In genomic region chr13:21686761-21687391, GRCh38 we compare ENCODE assay signal across 9 cellular contexts. TPM values are rescaled to one million over a fixed set of nuclear protein-coding genes. Genes with fewer than 3 reads are reported as not detected.
DNase-seq lines count a peak whose midpoint lies in the region; ATAC-seq, FAIRE-seq and TF ChIP-seq lines count a peak whose summit lies in the region.
"Had no signal": no experiment of that assay in that cellular context is flagged by ENCODE, and none has a peak within 500 bp of the region (broad histone marks: within the 10 kb centered on the region; RNA-seq: fewer than 3 reads in every experiment).

No MANE protein-coding gene starts in this region.

- H3K36me3 ChIP-seq in GM12878 (ENCODE audit: control insufficient read depth in 2 of 2, insufficient read depth in 2 of 2, low read length in 1 of 2), result no peaks in the 10 kb centered on the region
- H3K36me3 ChIP-seq: lower lobe of right lung had no signal

- no TSS peak for BruUV-seq in GM12878 (replicated peaks; lab: Mats Ljungman, UMichigan)

- H3K9me3 ChIP-seq in GM12878 (replicated peaks; ENCODE audit: control insufficient read depth, insufficient read depth, low read length), result no peaks in the 10 kb centered on the region
- H3K9me3 ChIP-seq: lower lobe of right lung had no signal

- no peak for TF ChIP-seq CTCF in GM12878 (IDR thresholded peaks at IDR 0.05 in 2 of 3, conservative IDR thresholded peaks at IDR 0.05 in 1 of 3; ENCODE audit: control insufficient read depth in 2 of 3, extremely low read depth in 1 of 3, insufficient read depth in 1 of 3, low read depth in 3 of 3, low read length in 3 of 3)

- H3K4me1 ChIP-seq in GM12878 (ENCODE audit: control insufficient read depth, insufficient read depth, low read length), result peaks cover 3% of the 10 kb centered on the region; the same call in 1 of the 2 replicates
- H3K4me1 ChIP-seq: lower lobe of right lung had no signal

- in situ Hi-C loops in GM12878 (cut with MboI), result no loop called here

- CTCF ChIA-PET in GM12878 (lab: Yijun Ruan, JAX), result no interaction called here

- no peaks in the 10 kb centered on the region for H4K20me1 ChIP-seq in GM12878 (ENCODE audit: control insufficient read depth, insufficient read depth)

- SMC1A ChIA-PET in GM12878 (lab: Charles Lee; ENCODE audit: uncharacterized antibody, unreplicated experiment), result no interaction called here

- intact Hi-C loops in GM12878 (cut with micrococcal nuclease; ENCODE audit: unreplicated experiment), result no loop called here

- FAIRE-seq in GM12878 (lab: Jason Lieb, UNC), result peak; percentile 93

- TF ChIP-seq RAD21 in GM12878 (IDR thresholded peaks at IDR 0.05; ENCODE audit: insufficient read depth, low read depth, low read length), result no peak

- H3K79me2 ChIP-seq in GM12878 (ENCODE audit: control insufficient read depth, insufficient read depth, low read length), result no peaks in the 10 kb centered on the region

- ATAC-seq in GM18873 (IDR thresholded peaks at IDR 0.05; ENCODE audit: low FRiP score, unreplicated experiment) (peak; percentile 94), GM21381 (IDR thresholded peaks at IDR 0.05; ENCODE audit: unreplicated experiment) (peak; percentile 99), HG03097 (IDR thresholded peaks at IDR 0.05; ENCODE audit: low FRiP score, unreplicated experiment) (peak; percentile 94), GM12878 (peak; percentile 95)
- ATAC-seq: lower lobe of right lung, T-helper 17 cell had no signal

- no peak; a peak in 1 of 4 replicates for TF ChIP-seq EP300 in GM12878 (IDR thresholded peaks at IDR 0.05; ENCODE audit: borderline replicate concordance in 1 of 2, control insufficient read depth in 1 of 2, low read depth in 2 of 2, low read length in 2 of 2)

- no peaks in the 10 kb centered on the region; a peak in 1 of 4 replicates for H3K27me3 ChIP-seq in GM12878 (replicated peaks in 1 of 2; ENCODE audit: control insufficient read depth in 2 of 2, insufficient read depth in 2 of 2, low read length in 1 of 2)

- POLR2A ChIA-PET in GM12878 (lab: Charles Lee), result no interaction called here

- H3K4me2 ChIP-seq in GM12878 (ENCODE audit: control insufficient read depth, insufficient read depth), result 0 out of 2 replicates have a peak overlapping the region, but pooled peaks have one; percentile 8

- RAD21 ChIA-PET in GM12878 (lab: Charles Lee; ENCODE audit: unreplicated experiment), result no interaction called here

- H3K9ac ChIP-seq in GM12878 (ENCODE audit: control insufficient read depth, insufficient read depth, low read length), result no peak overlapping the region

- H3K4me3 ChIP-seq in GM12878, result no peak overlapping the region
- H3K4me3 ChIP-seq: lower lobe of right lung had no signal

- DNase-seq in GM12878 (ENCODE audit: low read depth, low spot score), result peak; percentile 21
- DNase-seq in GDM1 (lab: John Stamatoyannopoulos, UW), result no peak
- no peak for DNase-seq in T1000 (lab: John Stamatoyannopoulos, UW)
- DNase-seq in NCI-H510A (lab: John Stamatoyannopoulos, UW), result no peak
- DNase-seq: lower lobe of right lung, T-helper 17 cell had no signal

- no peak overlapping the region for H2AFZ ChIP-seq in GM12878 (ENCODE audit: control insufficient read depth, low read depth, low read length)

- 20% methylated on average over 5 of the region's 5 CpGs for WGBS in GM12878 (ENCODE audit: insufficient coverage, insufficient replicate concordance, low lambda C conversion rate, missing lambda C conversion rate)

- TF ChIP-seq POLR2A in GM12878 (IDR thresholded peaks at IDR 0.05; ENCODE audit: low read depth, low read length), result no peak

- no peak overlapping the region for H3K27ac ChIP-seq in GM12878 (ENCODE audit: control insufficient read depth, insufficient read depth)
- H3K27ac ChIP-seq: lower lobe of right lung had no signal

TF ChIP-seq in GM12878, 131 proteins besides CTCF, POLR2A, EP300 and RAD21:
- TF ChIP-seq JUNB (IDR thresholded peaks at IDR 0.05), result peak; percentile 66
- 0 out of 4 replicates have a peak, but pooled peaks of 1 of the 2 experiments have one; percentile 9 for TF ChIP-seq BHLHE40 (IDR thresholded peaks at IDR 0.05; ENCODE audit: borderline replicate concordance in 1 of 2, low read depth in 2 of 2, low read length in 1 of 2)
- TF ChIP-seq EED (IDR thresholded peaks at IDR 0.05; ENCODE audit: low read depth), result 0 out of 2 replicates have a peak, but pooled peaks have one; percentile 29
- TF ChIP-seq STAT3 (IDR thresholded peaks at IDR 0.05; ENCODE audit: low read depth, low read length), result no peak
- TF ChIP-seq BCL11A (IDR thresholded peaks at IDR 0.05; ENCODE audit: low read depth, low read length), result 0 out of 2 replicates have a peak, but pooled peaks have one; percentile 26
- no peak for TF ChIP-seq GABPA (IDR thresholded peaks at IDR 0.05; ENCODE audit: low read depth)
- TF ChIP-seq IRF4 (IDR thresholded peaks at IDR 0.05; ENCODE audit: low read depth, low read length), result 0 out of 2 replicates have a peak, but pooled peaks have one; percentile 57
- TF ChIP-seq RUNX3 (IDR thresholded peaks at IDR 0.05; ENCODE audit: low read length), result peak; percentile 43; the same call in 1 of the 2 replicates
- TF ChIP-seq TCF12 (IDR thresholded peaks at IDR 0.05; ENCODE audit: low read depth, low read length), result peak; percentile 45; the same call in 1 of the 2 replicates
- no peak for TF ChIP-seq NFXL1 (IDR thresholded peaks at IDR 0.05; ENCODE audit: borderline replicate concordance)
- TF ChIP-seq CREB1 (IDR thresholded peaks at IDR 0.05; ENCODE audit: low read depth), result peak; percentile 29; the same call in 1 of the 2 replicates
- TF ChIP-seq CREM (IDR thresholded peaks at IDR 0.05; ENCODE audit: low read depth), result peak; percentile 53; the same call in 1 of the 2 replicates

RNA-seq across cellular contexts. Expression of gene FGF9, which starts 16.0 kb away (rescaled TPM):
- total RNA-seq in GM12878 (2013; cell fraction: nucleolus; rRNA removed), result 0.61 TPM in 1 of 2 replicates, not detected in the other
- total RNA-seq in GM12878 (2014; rRNA removed) (0.34 and 0.82 TPM in 2 replicates), GM12878 (2014; rRNA removed; fragmentation: Illumina TruSeq; extraction: Trizol) (0.74 and 1.2 TPM in 2 replicates), GM12878 (2021) (1.1 and 1.3 TPM in 2 replicates)
- polyA plus RNA-seq in GM12878 (2011; ENCODE audit: low read depth), result 0.31 TPM
- polyA plus RNA-seq in GM12878 (2011; rRNA removed) (0.05 and 0.16 TPM in 2 replicates), GM12878 (2014; fragmentation: Illumina TruSeq; extraction: Trizol) (0.73 and 0.82 TPM in 2 replicates), GM12878 (2014; fragmentation: Nextera tagmentation; extraction: Ambion mirVana) (1 to 10 TPM in 1 of 2 experiments, under 1 TPM in 1; 0.92 to 1.0 TPM), GM12878 (2014; rRNA removed) (0.42 and 1.4 TPM in 2 replicates), GM12878 (2016; fragmentation: Nextera tagmentation; extraction: Ambion mirVana) (1 to 10 TPM in 1 of 2 experiments, under 1 TPM in 1; 0.48 to 1.5 TPM)
- 0.03 TPM in 2 replicates for polyA plus RNA-seq in GM12878 (2011; cell fraction: cytosol; rRNA removed)
- 0.10 and 0.15 TPM in 2 replicates for polyA plus RNA-seq in GM12878 (2011; cell fraction: nucleus; rRNA removed)
- 0.20 TPM in 2 replicates for polyA plus RNA-seq in GM12878 (2012)
- 0.15 TPM in 1 of 2 replicates, not detected in the other for polyA minus RNA-seq in GM12878 (2011; rRNA and poly(A)+ RNA removed)
- not detected in 2 replicates for polyA minus RNA-seq in GM12878 (2011; cell fraction: cytosol; rRNA and poly(A)+ RNA removed)
- polyA minus RNA-seq in GM12878 (2011; cell fraction: nucleus; rRNA and poly(A)+ RNA removed), result under 0.01 and 0.19 TPM in 2 replicates
